In the genomic region with DNA sequence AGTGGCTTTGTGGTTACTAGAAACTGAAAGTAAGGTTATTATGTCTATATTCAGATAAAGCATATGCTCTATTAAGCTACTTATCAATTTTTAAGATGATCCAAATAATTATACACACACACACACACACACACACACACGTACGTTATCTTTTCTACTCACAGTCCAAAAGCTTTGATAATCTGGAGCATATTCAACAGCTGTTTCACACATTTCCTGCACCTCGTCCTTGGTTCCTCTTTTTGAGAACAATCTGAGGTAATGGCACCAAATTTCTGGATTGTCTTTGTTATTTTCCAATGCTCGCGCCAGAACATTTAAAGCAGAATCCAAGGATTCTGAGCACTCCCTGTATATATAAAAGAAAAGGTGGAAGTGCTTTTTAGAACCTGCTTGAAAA, we compare ENCODE assay signal across 10 cellular contexts. TPM values are rescaled to one million over a fixed set of nuclear protein-coding genes. Genes with fewer than 3 reads are reported as not detected.
DNase-seq lines count a peak whose midpoint lies in the region; ATAC-seq and TF ChIP-seq lines count a peak whose summit lies in the region.
"Had no signal": no experiment of that assay in that cellular context is flagged by ENCODE, and none has a peak within 500 bp of the region (broad histone marks: within the 10 kb centered on the region; RNA-seq: fewer than 3 reads in every experiment).

No MANE protein-coding gene starts in this region.

- intact Hi-C loops in Calu3 (cut with micrococcal nuclease; ENCODE audit: unreplicated experiment): no loop called here

- H3K9ac ChIP-seq in Karpas-422 (ENCODE audit: low read length): no peak overlapping the region

- ATAC-seq in GM19467 (IDR thresholded peaks at IDR 0.05; ENCODE audit: unreplicated experiment): peak; percentile 49

- no peak overlapping the region for H3K4me3 ChIP-seq in Karpas-422 (ENCODE audit: low read length)

- peaks cover 7% of the 10 kb centered on the region; the same call in 1 of the 2 replicates for H3K4me1 ChIP-seq in Karpas-422 (ENCODE audit: low read length)

- H4K20me1 ChIP-seq in Karpas-422 (ENCODE audit: insufficient read depth, low read depth, low read length): no peaks in the 10 kb centered on the region

- H3K36me3 ChIP-seq in Karpas-422 (ENCODE audit: insufficient read depth, low read length): peaks cover 90% of the 10 kb centered on the region

- no peak overlapping the region for H3K4me3 Mint-ChIP-seq in Calu3 (ENCODE audit: low read depth, unreplicated experiment)

- H3K27ac ChIP-seq in Karpas-422 (ENCODE audit: low read length): no peak overlapping the region

- no peaks in the 10 kb centered on the region for H3K27me3 Mint-ChIP-seq in Calu3 (ENCODE audit: unreplicated experiment)

- DNase-seq in Calu3 (no peak), Karpas-422 (peak; percentile 56), dermis microvascular lymphatic vessel endothelial cell (ENCODE audit: low read depth in 2 of 2) (peak; percentile 48 to 56), NCI-H345 treated with DMSO at 0.1 percent for 48 hours (lab: John Stamatoyannopoulos, UW; ENCODE audit: unreplicated experiment) (no peak), islet precursor cell (no peak), C1 segment of cervical spinal cord (lab: John Stamatoyannopoulos, UW) (no peak)
- DNase-seq in stimulated activated CD4-positive, alpha-beta T cell treated with anti-CD3 and anti-CD28 coated beads, Interleukin-4, amount 100 ng/mL, for 1 hour: no peak
- DNase-seq: NCI-H774; stimulated activated CD8-positive, alpha-beta memory T cell treated with anti-CD3 and anti-CD28 coated beads, Interleukin-4, amount 100 ng/mL, for 48 hours had no signal

- peaks cover 47% of the 10 kb centered on the region for H3K36me3 Mint-ChIP-seq in Calu3 (ENCODE audit: insufficient read depth, unreplicated experiment)

- no peak overlapping the region for H2AFZ ChIP-seq in Karpas-422 (ENCODE audit: low read length)

- H3K79me2 ChIP-seq in Karpas-422 (ENCODE audit: low read length): peaks cover 45% of the 10 kb centered on the region

- no peak for TF ChIP-seq CTCF in Calu3 (IDR thresholded peaks at IDR 0.05; ENCODE audit: unreplicated experiment)

- BruUV-seq in Calu3 (replicated peaks; lab: Mats Ljungman, UMichigan): no TSS peak

- no peaks in the 10 kb centered on the region for H3K4me1 Mint-ChIP-seq in Calu3 (ENCODE audit: low read depth, unreplicated experiment)

- no peak overlapping the region for H3K4me2 ChIP-seq in Karpas-422 (ENCODE audit: low read depth, low read length, poor library complexity, severe bottlenecking)

- no peaks in the 10 kb centered on the region for H3K9me3 Mint-ChIP-seq in Calu3 (ENCODE audit: low read depth, unreplicated experiment)

- H3K27ac Mint-ChIP-seq in Calu3 (ENCODE audit: unreplicated experiment): peak overlapping the region; percentile 71

- H3K9me3 ChIP-seq in Karpas-422 (ENCODE audit: low read length): no peaks in the 10 kb centered on the region

- no peaks in the 10 kb centered on the region for H3K27me3 ChIP-seq in Karpas-422 (ENCODE audit: low read length)

- H3K9me2 ChIP-seq in Karpas-422 (replicated peaks; ENCODE audit: insufficient read depth, low read length): no peaks in the 10 kb centered on the region

- CTCF ChIA-PET in Calu3 (lab: Charles Lee): no interaction called here

RNA-seq across cellular contexts. Expression of a gene that starts 37.5 kb away (rescaled TPM):
- total RNA-seq in Calu3 (2022) (64.0 and 66.6 TPM in 2 replicates), dermis microvascular lymphatic vessel endothelial cell (11.4 and 16.8 TPM in 2 replicates)
- 43.4 and 74.7 TPM in 2 replicates for total RNA-seq in Karpas-422 (2014; rRNA removed; shearing (Covaris generic); ENCODE audit: low replicate concordance)

RNA-seq across cellular contexts. Expression of a gene that starts 38.0 kb away (rescaled TPM):
- 8.3 and 9.6 TPM in 2 replicates for total RNA-seq in Calu3 (2022)
- 3.2 and 7.2 TPM in 2 replicates for total RNA-seq in Karpas-422 (2014; rRNA removed; shearing (Covaris generic); ENCODE audit: low replicate concordance)
- 2.1 and 2.7 TPM in 2 replicates for total RNA-seq in dermis microvascular lymphatic vessel endothelial cell

RNA-seq across cellular contexts. Expression of a gene that starts 59.8 kb away (rescaled TPM):
- total RNA-seq in Calu3 (2022): 20.6 and 29.6 TPM in 2 replicates
- 21.3 and 32.8 TPM in 2 replicates for total RNA-seq in Karpas-422 (2014; rRNA removed; shearing (Covaris generic); ENCODE audit: low replicate concordance)
- total RNA-seq in dermis microvascular lymphatic vessel endothelial cell: 34.5 and 42.5 TPM in 2 replicates

Comparison
In these comparisons a context has a peak if more than half of its experiments do, and no peak if none do; other contexts are left out.
1. DNase-seq: peak in Karpas-422 (single experiment) and dermis microvascular lymphatic vessel endothelial cell (2 of 2); none in Calu3 (single experiment), NCI-H345 treated with DMSO at 0.1 percent for 48 hours (single experiment), stimulated activated CD4-positive, alpha-beta T cell treated with anti-CD3 and anti-CD28 coated beads, Interleukin-4, amount 100 ng/mL, for 1 hour (single experiment), islet precursor cell (single experiment) and C1 segment of cervical spinal cord (0 of 14).